Comparison of ENCODE assay signal across 17 cellular contexts in genomic region chr2:239625106-239625845, GRCh38.
"Had no signal": no experiment of that assay in that cellular context is flagged by ENCODE, and none has a peak within 500 bp of the region (broad histone marks: within the 10 kb centered on the region; RNA-seq: fewer than 3 reads in every experiment).

No MANE protein-coding gene starts in this region.

- H3K27ac ChIP-seq: gastroesophageal sphincter, heart right ventricle, neutrophil, parathyroid adenoma, transverse colon, VCaP had no signal

- H3K4me3 ChIP-seq: gastroesophageal sphincter, heart right ventricle, transverse colon had no signal

- H3K9me3 Mint-ChIP-seq: activated naive CD8-positive, alpha-beta T cell treated with anti-CD3 and anti-CD28 coated beads, Interleukin-2, amount 50 U/mL, for 24 hours; stimulated activated naive B cell treated with anti-CD40 and anti-IgM and Interleukin-4, amounts not matched to agents 10 μg/mL and 1 μg/mL and 100 μg/mL, for 72 hours had no signal

- H3K27me3 ChIP-seq: gastroesophageal sphincter, neutrophil, transverse colon had no signal

- H3K9me3 ChIP-seq: gastroesophageal sphincter, heart right ventricle, neutrophil, transverse colon had no signal

- H3K36me3 Mint-ChIP-seq: naive B cell; stimulated activated naive B cell treated with anti-CD40 and anti-IgM and Interleukin-4, amounts not matched to agents 10 μg/mL and 1 μg/mL and 100 μg/mL, for 72 hours had no signal

- DNase-seq: activated CD4-positive, alpha-beta T cell treated with anti-CD3 and anti-CD28 coated beads for 36 hours; activated CD8-positive, alpha-beta T cell treated with anti-CD3 and anti-CD28 coated beads, Interleukin-2, amount 10 ng/mL, durations not matched to agents 7 days and 5 days; activated naive CD4-positive, alpha-beta T cell treated with Interleukin-2 at 50 U/mL for 16 hours; activated naive CD8-positive, alpha-beta T cell treated with anti-CD3 and anti-CD28 coated beads, Interleukin-2, amount 50 U/mL, for 24 hours; activated T-cell treated with anti-CD3 and anti-CD28 coated beads for 4 hours; aorta; cerebellar nuclear complex; dermis blood vessel endothelial cell; heart right ventricle; naive B cell; stimulated activated naive B cell treated with anti-CD40 and anti-IgM and Interleukin-4, amounts not matched to agents 10 μg/mL and 1 μg/mL and 100 μg/mL, for 72 hours; T1000; transverse colon had no signal

- H3K36me3 ChIP-seq: gastroesophageal sphincter, heart right ventricle, neutrophil, transverse colon had no signal

- H3K27ac Mint-ChIP-seq: activated CD4-positive, alpha-beta T cell treated with anti-CD3 and anti-CD28 coated beads for 36 hours; activated CD8-positive, alpha-beta T cell treated with anti-CD3 and anti-CD28 coated beads, Interleukin-2, amount 10 ng/mL, durations not matched to agents 7 days and 5 days; activated naive CD8-positive, alpha-beta T cell treated with anti-CD3 and anti-CD28 coated beads, Interleukin-2, amount 50 U/mL, for 24 hours; naive B cell; stimulated activated naive B cell treated with anti-CD40 and anti-IgM and Interleukin-4, amounts not matched to agents 10 μg/mL and 1 μg/mL and 100 μg/mL, for 72 hours had no signal

- H3K4me1 ChIP-seq: parathyroid adenoma had no signal

- ATAC-seq: activated CD4-positive, alpha-beta T cell treated with anti-CD3 and anti-CD28 coated beads for 36 hours; activated naive CD8-positive, alpha-beta T cell treated with anti-CD3 and anti-CD28 coated beads, Interleukin-2, amount 50 U/mL, for 24 hours; gastroesophageal sphincter; stimulated activated naive B cell treated with anti-CD40 and anti-IgM and Interleukin-4, amounts not matched to agents 10 μg/mL and 1 μg/mL and 100 μg/mL, for 72 hours had no signal

- H3K4me1 Mint-ChIP-seq: naive B cell; stimulated activated naive B cell treated with anti-CD40 and anti-IgM and Interleukin-4, amounts not matched to agents 10 μg/mL and 1 μg/mL and 100 μg/mL, for 72 hours had no signal

- H3K4me3 Mint-ChIP-seq: activated CD4-positive, alpha-beta T cell treated with anti-CD3 and anti-CD28 coated beads for 36 hours; activated CD8-positive, alpha-beta T cell treated with anti-CD3 and anti-CD28 coated beads, Interleukin-2, amount 10 ng/mL, durations not matched to agents 7 days and 5 days; activated naive CD8-positive, alpha-beta T cell treated with anti-CD3 and anti-CD28 coated beads, Interleukin-2, amount 50 U/mL, for 24 hours; naive B cell; stimulated activated naive B cell treated with anti-CD40 and anti-IgM and Interleukin-4, amounts not matched to agents 10 μg/mL and 1 μg/mL and 100 μg/mL, for 72 hours had no signal
